8 cellular contexts compared by ENCODE assay signal in the genomic region with DNA sequence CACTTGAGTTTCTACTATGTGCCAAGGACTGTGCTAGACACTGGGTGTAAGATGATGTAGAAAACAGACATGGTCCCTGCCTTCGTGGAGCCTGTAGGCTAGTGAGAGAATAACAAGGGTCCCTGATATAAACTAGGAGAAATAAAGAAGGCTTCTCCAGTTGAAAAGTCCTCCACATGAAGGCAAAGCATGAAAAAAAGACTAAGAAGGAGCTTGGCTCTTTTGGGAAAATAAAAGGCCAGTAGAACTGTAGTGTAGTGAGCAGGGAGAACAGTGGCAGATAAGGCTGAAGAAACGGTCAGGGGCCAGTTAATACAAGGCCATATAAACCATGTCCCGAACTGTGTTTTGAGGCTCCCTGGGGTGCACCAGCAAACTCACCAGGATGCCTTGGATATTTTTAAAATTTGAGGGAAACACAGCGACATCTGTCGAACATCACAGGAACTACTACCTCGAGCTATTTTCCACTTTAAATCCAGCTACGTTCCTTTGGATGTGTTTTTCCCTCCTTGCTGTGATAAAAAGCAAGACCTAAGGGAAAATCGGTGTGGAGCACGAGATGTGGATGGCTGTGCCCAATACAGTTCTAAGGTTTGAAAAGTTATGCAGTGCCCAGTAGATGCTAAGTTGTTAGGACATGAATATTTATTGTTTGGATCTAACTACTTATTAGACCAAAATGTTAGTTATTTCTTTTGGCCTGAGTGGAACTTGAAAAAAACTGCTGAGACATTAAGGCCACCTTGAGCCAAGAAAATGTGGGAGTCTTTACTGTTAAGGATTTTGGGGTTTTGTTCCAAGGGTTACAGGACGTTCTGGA. TPM values are rescaled to one million over a fixed set of nuclear protein-coding genes. Genes with fewer than 3 reads are reported as not detected.
DNase-seq lines count a peak whose midpoint lies in the region; ATAC-seq and TF ChIP-seq lines count a peak whose summit lies in the region.

No MANE protein-coding gene starts in this region.

- H3K9ac ChIP-seq in KMS-11 = no peak overlapping the region

- intact Hi-C loops in ascending aorta (cut with DNase I) = loop anchor here (1.0 kb wide), 2 partner anchors 9 to 51 kb away; a partner anchor contains a TSS

- H3F3A ChIP-seq in DOHH2 (ENCODE audit: control insufficient read depth, insufficient read depth) = no peaks in the 10 kb centered on the region

- H3K27ac ChIP-seq in DOHH2 (ENCODE audit: low read depth, low read length) = no peak overlapping the region
- no peak overlapping the region for H3K27ac ChIP-seq in KMS-11
- no peak overlapping the region for H3K27ac ChIP-seq in ascending aorta
- no peak overlapping the region for H3K27ac ChIP-seq in right atrium auricular region

- H2AFZ ChIP-seq in KMS-11 (ENCODE audit: low read depth) = peak overlapping the region; percentile 60

- no peaks in the 10 kb centered on the region for H3K27me3 ChIP-seq in DOHH2 (ENCODE audit: control insufficient read depth, low read length)
- H3K27me3 ChIP-seq in KMS-11 (ENCODE audit: insufficient read depth, low read depth) = no peaks in the 10 kb centered on the region
- no peaks in the 10 kb centered on the region for H3K27me3 ChIP-seq in ascending aorta
- H3K27me3 ChIP-seq in right atrium auricular region = no peaks in the 10 kb centered on the region

- H3K79me2 ChIP-seq in DOHH2 (ENCODE audit: control insufficient read depth, low read length) (no peaks in the 10 kb centered on the region), KMS-11 (ENCODE audit: insufficient read depth, low read depth) (no peaks in the 10 kb centered on the region)

- H3K9me2 ChIP-seq in DOHH2 (replicated peaks; ENCODE audit: control insufficient read depth, low read length) = no peaks in the 10 kb centered on the region

- H3K36me3 ChIP-seq in DOHH2 (ENCODE audit: control insufficient read depth, low read length) (no peaks in the 10 kb centered on the region), KMS-11 (ENCODE audit: insufficient read depth) (no peaks in the 10 kb centered on the region), ascending aorta (no peaks in the 10 kb centered on the region), right atrium auricular region (no peaks in the 10 kb centered on the region)

- H3K9me3 ChIP-seq in DOHH2 (ENCODE audit: control insufficient read depth, insufficient read depth, low read length) (no peaks in the 10 kb centered on the region), ascending aorta (no peaks in the 10 kb centered on the region), right atrium auricular region (no peaks in the 10 kb centered on the region)

- ATAC-seq in GM18505 (IDR thresholded peaks at IDR 0.05; ENCODE audit: unreplicated experiment) = no peak
- no peak for ATAC-seq in GM19397 (IDR thresholded peaks at IDR 0.05; ENCODE audit: unreplicated experiment)

- TF ChIP-seq POLR2A in GM18505 (IDR thresholded peaks at IDR 0.05; ENCODE audit: borderline replicate concordance, extremely low read depth, insufficient read depth, insufficient read length) = no peak

- peaks cover 7% of the 10 kb centered on the region for H3K4me1 ChIP-seq in DOHH2 (ENCODE audit: control insufficient read depth, low read length)
- H3K4me1 ChIP-seq in KMS-11 (ENCODE audit: low read depth, poor library complexity, severe bottlenecking) = peaks cover 8% of the 10 kb centered on the region
- H3K4me1 ChIP-seq in ascending aorta = peaks cover 0 to 3% of the 10 kb centered on the region in 2 donors
- peaks cover 0 to 8% of the 10 kb centered on the region in 2 donors for H3K4me1 ChIP-seq in right atrium auricular region

- H3K4me3 ChIP-seq in DOHH2 (ENCODE audit: low read length) (no peak overlapping the region), KMS-11 (IDR thresholded peaks at IDR 0.05; ENCODE audit: insufficient read depth, low read depth, low read length) (no peak overlapping the region), ascending aorta (no peak overlapping the region), right atrium auricular region (no peak overlapping the region)

- TF ChIP-seq CTCF in DOHH2 (IDR thresholded peaks at IDR 0.05; ENCODE audit: low read depth, low read length, poor library complexity, severe bottlenecking) = peak; percentile 86
- peak; percentile 74 for TF ChIP-seq CTCF in KMS-11 (conservative IDR thresholded peaks at IDR 0.05; ENCODE audit: low read depth, low read length)
- peak; percentile 67 to 83 (median 78) for TF ChIP-seq CTCF in ascending aorta (IDR thresholded peaks at IDR 0.05)
- TF ChIP-seq CTCF in right atrium auricular region (IDR thresholded peaks at IDR 0.05) = peak; percentile 85 to 86

- peak overlapping the region; percentile 3; the same call in 1 of the 2 replicates for H3K4me2 ChIP-seq in DOHH2 (ENCODE audit: low read length)
- no peak overlapping the region for H3K4me2 ChIP-seq in KMS-11

- DNase-seq in RPMI8226 = peak; percentile 29
- peak in 1 of 2 donors; percentile 68 for DNase-seq in ascending aorta (ENCODE audit: low spot score in 2 of 2)
- DNase-seq in right atrium auricular region (ENCODE audit: low spot score) = peak; percentile 67
- peak; percentile 74 for DNase-seq in retina

- no peaks in the 10 kb centered on the region for H4K20me1 ChIP-seq in DOHH2 (ENCODE audit: control insufficient read depth, insufficient read depth, low read depth, low read length)
- no peaks in the 10 kb centered on the region for H4K20me1 ChIP-seq in KMS-11 (ENCODE audit: insufficient read depth)

RNA-seq across cellular contexts. Expression of a gene that starts 8.5 kb away (rescaled TPM):
- total RNA-seq in ascending aorta (49.0 TPM), right atrium auricular region (100 to 1,000 TPM; 261 to 441 TPM)
